Comparison of ENCODE assay signal across 1 cellular context in the genomic region with DNA sequence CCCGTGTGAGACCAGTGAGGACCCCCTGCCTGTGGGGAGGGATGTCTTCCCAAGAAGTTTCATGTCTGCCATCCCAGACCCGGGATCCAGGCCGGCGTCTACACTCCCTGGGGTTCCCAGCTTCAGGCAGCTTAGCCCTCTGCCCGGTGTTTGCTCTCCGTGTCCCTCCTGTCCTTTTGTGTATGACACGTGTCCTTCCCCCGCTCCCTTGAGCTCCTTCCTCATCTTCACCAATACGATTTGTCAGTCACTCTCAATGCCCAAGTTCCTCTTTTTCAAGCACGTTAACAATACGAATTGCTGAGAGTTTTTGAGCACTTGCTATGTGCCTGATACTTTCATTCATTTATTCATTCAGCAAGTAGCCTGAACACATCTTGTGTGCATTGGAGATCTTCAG.
TF ChIP-seq lines count a peak whose summit lies in the region.

No MANE protein-coding gene starts in this region.

TF ChIP-seq in K562, 482 proteins besides CTCF, POLR2A, EP300 and RAD21 (continued from another document and continues in another):
- TF ChIP-seq BRD9 (IDR thresholded peaks at IDR 0.05; ENCODE audit: low read depth, partially characterized antibody) = no peak
- no peak for TF ChIP-seq NEUROD1 (IDR thresholded peaks at IDR 0.05; ENCODE audit: borderline replicate concordance, low read depth, low read length, partially characterized antibody)
- no peak for TF ChIP-seq ZNF766 (CRISPR knock-in tag; conservative IDR thresholded peaks at IDR 0.05)
- TF ChIP-seq, protein P1, sequence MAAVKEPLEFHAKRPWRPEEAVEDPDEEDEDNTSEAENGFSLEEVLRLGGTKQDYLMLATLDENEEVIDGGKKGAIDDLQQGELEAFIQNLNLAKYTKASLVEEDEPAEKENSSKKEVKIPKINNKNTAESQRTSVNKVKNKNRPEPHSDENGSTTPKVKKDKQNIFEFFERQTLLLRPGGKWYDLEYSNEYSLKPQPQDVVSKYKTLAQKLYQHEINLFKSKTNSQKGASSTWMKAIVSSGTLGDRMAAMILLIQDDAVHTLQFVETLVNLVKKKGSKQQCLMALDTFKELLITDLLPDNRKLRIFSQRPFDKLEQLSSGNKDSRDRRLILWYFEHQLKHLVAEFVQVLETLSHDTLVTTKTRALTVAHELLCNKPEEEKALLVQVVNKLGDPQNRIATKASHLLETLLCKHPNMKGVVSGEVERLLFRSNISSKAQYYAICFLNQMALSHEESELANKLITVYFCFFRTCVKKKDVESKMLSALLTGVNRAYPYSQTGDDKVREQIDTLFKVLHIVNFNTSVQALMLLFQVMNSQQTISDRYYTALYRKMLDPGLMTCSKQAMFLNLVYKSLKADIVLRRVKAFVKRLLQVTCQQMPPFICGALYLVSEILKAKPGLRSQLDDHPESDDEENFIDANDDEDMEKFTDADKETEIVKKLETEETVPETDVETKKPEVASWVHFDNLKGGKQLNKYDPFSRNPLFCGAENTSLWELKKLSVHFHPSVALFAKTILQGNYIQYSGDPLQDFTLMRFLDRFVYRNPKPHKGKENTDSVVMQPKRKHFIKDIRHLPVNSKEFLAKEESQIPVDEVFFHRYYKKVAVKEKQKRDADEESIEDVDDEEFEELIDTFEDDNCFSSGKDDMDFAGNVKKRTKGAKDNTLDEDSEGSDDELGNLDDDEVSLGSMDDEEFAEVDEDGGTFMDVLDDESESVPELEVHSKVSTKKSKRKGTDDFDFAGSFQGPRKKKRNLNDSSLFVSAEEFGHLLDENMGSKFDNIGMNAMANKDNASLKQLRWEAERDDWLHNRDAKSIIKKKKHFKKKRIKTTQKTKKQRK (IDR thresholded peaks at IDR 0.05; ENCODE audit: borderline replicate concordance, low read depth, low read length) = no peak
- no peak for TF ChIP-seq CHD4 (IDR thresholded peaks at IDR 0.05; ENCODE audit: insufficient read depth, insufficient replicate concordance, low read depth, low read length, poor library complexity, severe bottlenecking)
- no peak for TF ChIP-seq ARID1B (IDR thresholded peaks at IDR 0.05)
- no peak for TF ChIP-seq ZNF41 (CRISPR knock-in tag; conservative IDR thresholded peaks at IDR 0.05)
- TF ChIP-seq, protein P2, sequence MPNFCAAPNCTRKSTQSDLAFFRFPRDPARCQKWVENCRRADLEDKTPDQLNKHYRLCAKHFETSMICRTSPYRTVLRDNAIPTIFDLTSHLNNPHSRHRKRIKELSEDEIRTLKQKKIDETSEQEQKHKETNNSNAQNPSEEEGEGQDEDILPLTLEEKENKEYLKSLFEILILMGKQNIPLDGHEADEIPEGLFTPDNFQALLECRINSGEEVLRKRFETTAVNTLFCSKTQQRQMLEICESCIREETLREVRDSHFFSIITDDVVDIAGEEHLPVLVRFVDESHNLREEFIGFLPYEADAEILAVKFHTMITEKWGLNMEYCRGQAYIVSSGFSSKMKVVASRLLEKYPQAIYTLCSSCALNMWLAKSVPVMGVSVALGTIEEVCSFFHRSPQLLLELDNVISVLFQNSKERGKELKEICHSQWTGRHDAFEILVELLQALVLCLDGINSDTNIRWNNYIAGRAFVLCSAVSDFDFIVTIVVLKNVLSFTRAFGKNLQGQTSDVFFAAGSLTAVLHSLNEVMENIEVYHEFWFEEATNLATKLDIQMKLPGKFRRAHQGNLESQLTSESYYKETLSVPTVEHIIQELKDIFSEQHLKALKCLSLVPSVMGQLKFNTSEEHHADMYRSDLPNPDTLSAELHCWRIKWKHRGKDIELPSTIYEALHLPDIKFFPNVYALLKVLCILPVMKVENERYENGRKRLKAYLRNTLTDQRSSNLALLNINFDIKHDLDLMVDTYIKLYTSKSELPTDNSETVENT (CRISPR knock-in tag; IDR thresholded peaks at IDR 0.05) = no peak
- peak; percentile 45; the same call in 1 of the 2 replicates for TF ChIP-seq ZNF24 (IDR thresholded peaks at IDR 0.05)
- TF ChIP-seq, protein P3, sequence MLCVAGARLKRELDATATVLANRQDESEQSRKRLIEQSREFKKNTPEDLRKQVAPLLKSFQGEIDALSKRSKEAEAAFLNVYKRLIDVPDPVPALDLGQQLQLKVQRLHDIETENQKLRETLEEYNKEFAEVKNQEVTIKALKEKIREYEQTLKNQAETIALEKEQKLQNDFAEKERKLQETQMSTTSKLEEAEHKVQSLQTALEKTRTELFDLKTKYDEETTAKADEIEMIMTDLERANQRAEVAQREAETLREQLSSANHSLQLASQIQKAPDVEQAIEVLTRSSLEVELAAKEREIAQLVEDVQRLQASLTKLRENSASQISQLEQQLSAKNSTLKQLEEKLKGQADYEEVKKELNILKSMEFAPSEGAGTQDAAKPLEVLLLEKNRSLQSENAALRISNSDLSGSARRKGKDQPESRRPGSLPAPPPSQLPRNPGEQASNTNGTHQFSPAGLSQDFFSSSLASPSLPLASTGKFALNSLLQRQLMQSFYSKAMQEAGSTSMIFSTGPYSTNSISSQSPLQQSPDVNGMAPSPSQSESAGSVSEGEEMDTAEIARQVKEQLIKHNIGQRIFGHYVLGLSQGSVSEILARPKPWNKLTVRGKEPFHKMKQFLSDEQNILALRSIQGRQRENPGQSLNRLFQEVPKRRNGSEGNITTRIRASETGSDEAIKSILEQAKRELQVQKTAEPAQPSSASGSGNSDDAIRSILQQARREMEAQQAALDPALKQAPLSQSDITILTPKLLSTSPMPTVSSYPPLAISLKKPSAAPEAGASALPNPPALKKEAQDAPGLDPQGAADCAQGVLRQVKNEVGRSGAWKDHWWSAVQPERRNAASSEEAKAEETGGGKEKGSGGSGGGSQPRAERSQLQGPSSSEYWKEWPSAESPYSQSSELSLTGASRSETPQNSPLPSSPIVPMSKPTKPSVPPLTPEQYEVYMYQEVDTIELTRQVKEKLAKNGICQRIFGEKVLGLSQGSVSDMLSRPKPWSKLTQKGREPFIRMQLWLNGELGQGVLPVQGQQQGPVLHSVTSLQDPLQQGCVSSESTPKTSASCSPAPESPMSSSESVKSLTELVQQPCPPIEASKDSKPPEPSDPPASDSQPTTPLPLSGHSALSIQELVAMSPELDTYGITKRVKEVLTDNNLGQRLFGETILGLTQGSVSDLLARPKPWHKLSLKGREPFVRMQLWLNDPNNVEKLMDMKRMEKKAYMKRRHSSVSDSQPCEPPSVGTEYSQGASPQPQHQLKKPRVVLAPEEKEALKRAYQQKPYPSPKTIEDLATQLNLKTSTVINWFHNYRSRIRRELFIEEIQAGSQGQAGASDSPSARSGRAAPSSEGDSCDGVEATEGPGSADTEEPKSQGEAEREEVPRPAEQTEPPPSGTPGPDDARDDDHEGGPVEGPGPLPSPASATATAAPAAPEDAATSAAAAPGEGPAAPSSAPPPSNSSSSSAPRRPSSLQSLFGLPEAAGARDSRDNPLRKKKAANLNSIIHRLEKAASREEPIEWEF (CRISPR knock-in tag; IDR thresholded peaks at IDR 0.05) = no peak
- TF ChIP-seq TSC22D4 (tag; IDR thresholded peaks at IDR 0.05) = no peak
- TF ChIP-seq, protein P4, sequence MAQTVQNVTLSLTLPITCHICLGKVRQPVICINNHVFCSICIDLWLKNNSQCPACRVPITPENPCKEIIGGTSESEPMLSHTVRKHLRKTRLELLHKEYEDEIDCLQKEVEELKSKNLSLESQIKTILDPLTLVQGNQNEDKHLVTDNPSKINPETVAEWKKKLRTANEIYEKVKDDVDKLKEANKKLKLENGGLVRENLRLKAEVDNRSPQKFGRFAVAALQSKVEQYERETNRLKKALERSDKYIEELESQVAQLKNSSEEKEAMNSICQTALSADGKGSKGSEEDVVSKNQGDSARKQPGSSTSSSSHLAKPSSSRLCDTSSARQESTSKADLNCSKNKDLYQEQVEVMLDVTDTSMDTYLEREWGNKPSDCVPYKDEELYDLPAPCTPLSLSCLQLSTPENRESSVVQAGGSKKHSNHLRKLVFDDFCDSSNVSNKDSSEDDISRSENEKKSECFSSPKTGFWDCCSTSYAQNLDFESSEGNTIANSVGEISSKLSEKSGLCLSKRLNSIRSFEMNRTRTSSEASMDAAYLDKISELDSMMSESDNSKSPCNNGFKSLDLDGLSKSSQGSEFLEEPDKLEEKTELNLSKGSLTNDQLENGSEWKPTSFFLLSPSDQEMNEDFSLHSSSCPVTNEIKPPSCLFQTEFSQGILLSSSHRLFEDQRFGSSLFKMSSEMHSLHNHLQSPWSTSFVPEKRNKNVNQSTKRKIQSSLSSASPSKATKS (CRISPR knock-in tag; IDR thresholded peaks at IDR 0.05) = no peak
- TF ChIP-seq ESRRA (IDR thresholded peaks at IDR 0.05; ENCODE audit: borderline replicate concordance, low read depth) = no peak
- TF ChIP-seq ZNF143 (CRISPR knock-in tag; IDR thresholded peaks at IDR 0.05) = no peak
- TF ChIP-seq MEF2D (tag; conservative IDR thresholded peaks at IDR 0.05; ENCODE audit: low read depth) = no peak
- TF ChIP-seq, protein P5, sequence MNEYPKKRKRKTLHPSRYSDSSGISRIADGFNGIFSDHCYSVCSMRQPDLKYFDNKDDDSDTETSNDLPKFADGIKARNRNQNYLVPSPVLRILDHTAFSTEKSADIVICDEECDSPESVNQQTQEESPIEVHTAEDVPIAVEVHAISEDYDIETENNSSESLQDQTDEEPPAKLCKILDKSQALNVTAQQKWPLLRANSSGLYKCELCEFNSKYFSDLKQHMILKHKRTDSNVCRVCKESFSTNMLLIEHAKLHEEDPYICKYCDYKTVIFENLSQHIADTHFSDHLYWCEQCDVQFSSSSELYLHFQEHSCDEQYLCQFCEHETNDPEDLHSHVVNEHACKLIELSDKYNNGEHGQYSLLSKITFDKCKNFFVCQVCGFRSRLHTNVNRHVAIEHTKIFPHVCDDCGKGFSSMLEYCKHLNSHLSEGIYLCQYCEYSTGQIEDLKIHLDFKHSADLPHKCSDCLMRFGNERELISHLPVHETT (CRISPR knock-in tag; conservative IDR thresholded peaks at IDR 0.05 in 1 of 2, IDR thresholded peaks at IDR 0.05 in 1 of 2) = no peak
- TF ChIP-seq MYC (IDR thresholded peaks at IDR 0.05; ENCODE audit: low read depth, low read length) = no peak; the same call in 1 of the 2 replicates
- no peak for TF ChIP-seq MYC (CRISPR knock-in tag; IDR thresholded peaks at IDR 0.05; ENCODE audit: borderline replicate concordance, low read depth)
- TF ChIP-seq, protein P6, sequence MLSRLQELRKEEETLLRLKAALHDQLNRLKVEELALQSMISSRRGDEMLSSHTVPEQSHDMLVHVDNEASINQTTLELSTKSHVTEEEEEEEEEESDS (CRISPR knock-in tag; IDR thresholded peaks at IDR 0.05) = no peak
- no peak for TF ChIP-seq TAL1 (IDR thresholded peaks at IDR 0.05)
- TF ChIP-seq BRCA1 (IDR thresholded peaks at IDR 0.05) = no peak
- no peak for TF ChIP-seq BRCA1 (CRISPR knock-in tag; IDR thresholded peaks at IDR 0.05)
- TF ChIP-seq, protein P7, sequence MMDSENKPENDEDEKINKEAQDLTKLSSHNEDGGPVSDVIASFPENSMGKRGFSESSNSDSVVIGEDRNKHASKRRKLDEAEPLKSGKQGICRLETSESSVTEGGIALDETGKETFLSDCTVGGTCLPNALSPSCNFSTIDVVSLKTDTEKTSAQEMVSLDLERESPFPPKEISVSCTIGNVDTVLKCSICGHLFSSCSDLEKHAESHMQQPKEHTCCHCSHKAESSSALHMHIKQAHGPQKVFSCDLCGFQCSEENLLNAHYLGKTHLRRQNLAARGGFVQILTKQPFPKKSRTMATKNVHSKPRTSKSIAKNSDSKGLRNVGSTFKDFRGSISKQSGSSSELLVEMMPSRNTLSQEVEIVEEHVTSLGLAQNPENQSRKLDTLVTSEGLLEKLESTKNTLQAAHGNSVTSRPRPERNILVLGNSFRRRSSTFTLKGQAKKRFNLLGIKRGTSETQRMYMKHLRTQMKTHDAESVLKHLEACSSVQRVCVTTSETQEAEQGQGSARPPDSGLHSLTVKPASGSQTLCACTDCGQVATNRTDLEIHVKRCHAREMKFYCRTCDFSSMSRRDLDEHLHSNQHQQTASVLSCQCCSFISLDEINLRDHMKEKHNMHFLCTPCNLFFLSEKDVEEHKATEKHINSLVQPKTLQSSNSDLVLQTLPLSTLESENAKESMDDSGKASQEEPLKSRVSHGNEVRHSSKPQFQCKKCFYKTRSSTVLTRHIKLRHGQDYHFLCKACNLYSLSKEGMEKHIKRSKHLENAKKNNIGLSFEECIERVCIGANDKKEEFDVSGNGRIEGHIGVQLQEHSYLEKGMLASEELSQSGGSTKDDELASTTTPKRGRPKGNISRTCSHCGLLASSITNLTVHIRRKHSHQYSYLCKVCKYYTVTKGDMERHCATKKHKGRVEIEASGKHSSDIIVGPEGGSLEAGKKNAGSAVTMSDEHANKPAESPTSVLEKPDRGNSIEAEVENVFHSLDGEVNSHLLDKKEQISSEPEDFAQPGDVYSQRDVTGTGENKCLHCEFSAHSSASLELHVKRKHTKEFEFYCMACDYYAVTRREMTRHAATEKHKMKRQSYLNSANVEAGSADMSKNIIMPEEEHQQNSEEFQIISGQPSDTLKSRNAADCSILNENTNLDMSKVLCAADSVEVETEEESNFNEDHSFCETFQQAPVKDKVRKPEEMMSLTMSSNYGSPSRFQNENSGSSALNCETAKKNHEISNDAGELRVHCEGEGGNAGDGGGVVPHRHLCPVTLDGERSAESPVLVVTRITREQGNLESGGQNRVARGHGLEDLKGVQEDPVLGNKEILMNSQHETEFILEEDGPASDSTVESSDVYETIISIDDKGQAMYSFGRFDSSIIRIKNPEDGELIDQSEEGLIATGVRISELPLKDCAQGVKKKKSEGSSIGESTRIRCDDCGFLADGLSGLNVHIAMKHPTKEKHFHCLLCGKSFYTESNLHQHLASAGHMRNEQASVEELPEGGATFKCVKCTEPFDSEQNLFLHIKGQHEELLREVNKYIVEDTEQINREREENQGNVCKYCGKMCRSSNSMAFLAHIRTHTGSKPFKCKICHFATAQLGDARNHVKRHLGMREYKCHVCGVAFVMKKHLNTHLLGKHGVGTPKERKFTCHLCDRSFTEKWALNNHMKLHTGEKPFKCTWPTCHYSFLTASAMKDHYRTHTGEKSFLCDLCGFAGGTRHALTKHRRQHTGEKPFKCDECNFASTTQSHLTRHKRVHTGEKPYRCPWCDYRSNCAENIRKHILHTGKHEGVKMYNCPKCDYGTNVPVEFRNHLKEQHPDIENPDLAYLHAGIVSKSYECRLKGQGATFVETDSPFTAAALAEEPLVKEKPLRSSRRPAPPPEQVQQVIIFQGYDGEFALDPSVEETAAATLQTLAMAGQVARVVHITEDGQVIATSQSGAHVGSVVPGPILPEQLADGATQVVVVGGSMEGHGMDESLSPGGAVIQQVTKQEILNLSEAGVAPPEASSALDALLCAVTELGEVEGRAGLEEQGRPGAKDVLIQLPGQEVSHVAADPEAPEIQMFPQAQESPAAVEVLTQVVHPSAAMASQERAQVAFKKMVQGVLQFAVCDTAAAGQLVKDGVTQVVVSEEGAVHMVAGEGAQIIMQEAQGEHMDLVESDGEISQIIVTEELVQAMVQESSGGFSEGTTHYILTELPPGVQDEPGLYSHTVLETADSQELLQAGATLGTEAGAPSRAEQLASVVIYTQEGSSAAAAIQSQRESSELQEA (IDR thresholded peaks at IDR 0.05; ENCODE audit: low read depth) = no peak
- no peak for TF ChIP-seq ZNF354B (CRISPR knock-in tag; IDR thresholded peaks at IDR 0.05)
- TF ChIP-seq JUNB (CRISPR knock-in tag; conservative IDR thresholded peaks at IDR 0.05) = no peak
- TF ChIP-seq, protein P8, sequence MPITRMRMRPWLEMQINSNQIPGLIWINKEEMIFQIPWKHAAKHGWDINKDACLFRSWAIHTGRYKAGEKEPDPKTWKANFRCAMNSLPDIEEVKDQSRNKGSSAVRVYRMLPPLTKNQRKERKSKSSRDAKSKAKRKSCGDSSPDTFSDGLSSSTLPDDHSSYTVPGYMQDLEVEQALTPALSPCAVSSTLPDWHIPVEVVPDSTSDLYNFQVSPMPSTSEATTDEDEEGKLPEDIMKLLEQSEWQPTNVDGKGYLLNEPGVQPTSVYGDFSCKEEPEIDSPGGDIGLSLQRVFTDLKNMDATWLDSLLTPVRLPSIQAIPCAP (CRISPR knock-in tag; IDR thresholded peaks at IDR 0.05; ENCODE audit: borderline replicate concordance) = no peak
- TF ChIP-seq NFIC (IDR thresholded peaks at IDR 0.05) = no peak
- peak; percentile 80 for TF ChIP-seq L3MBTL2 (IDR thresholded peaks at IDR 0.05)
- no peak for TF ChIP-seq KDM5B (IDR thresholded peaks at IDR 0.05; ENCODE audit: insufficient replicate concordance, low read depth, low read length)
- TF ChIP-seq MCM5 (IDR thresholded peaks at IDR 0.05; ENCODE audit: low read depth) = no peak
